ENCODE assay signal across 9 cellular contexts in genomic region chr18:36899289-36899688, GRCh38.
DNase-seq lines count a peak whose midpoint lies in the region; ATAC-seq, FAIRE-seq and TF ChIP-seq lines count a peak whose summit lies in the region.
"Had no signal": no experiment of that assay in that cellular context is flagged by ENCODE, and none has a peak within 500 bp of the region (broad histone marks: within the 10 kb centered on the region; RNA-seq: fewer than 3 reads in every experiment).

No MANE protein-coding gene starts in this region.

- H2AFZ ChIP-seq in H1 (ENCODE audit: low read length), result no peak overlapping the region

- no peaks in the 10 kb centered on the region for H3K4me1 Mint-ChIP-seq in activated CD8-positive, alpha-beta T cell treated with anti-CD3 and anti-CD28 coated beads for 36 hours (ENCODE audit: low read depth)
- H3K4me1 Mint-ChIP-seq in activated CD8-positive, alpha-beta T cell treated with anti-CD3 and anti-CD28 coated beads, Interleukin-2, amount 10 ng/mL, durations not matched to agents 7 days and 5 days (ENCODE audit: low read depth), result no peaks in the 10 kb centered on the region
- no peaks in the 10 kb centered on the region for H3K4me1 Mint-ChIP-seq in type B pancreatic cell (ENCODE audit: unreplicated experiment)
- H3K4me1 Mint-ChIP-seq: activated naive CD4-positive, alpha-beta T cell treated with anti-CD3 and anti-CD28 coated beads, Interleukin-2, amount 50 U/mL, for 24 hours had no signal

- no peak overlapping the region for H2BK20ac ChIP-seq in H1 (ENCODE audit: low read length)

- H2AK5ac ChIP-seq in H1 (ENCODE audit: low read depth, low read length), result no peak overlapping the region

- no peaks in the 10 kb centered on the region for H4K20me1 ChIP-seq in H1 (replicated peaks in 1 of 2; ENCODE audit: control insufficient read depth in 1 of 2, insufficient read depth in 2 of 2, low read length in 2 of 2)

- no peaks in the 10 kb centered on the region for H3K79me2 ChIP-seq in H1 (ENCODE audit: control insufficient read depth in 1 of 2, insufficient read depth in 2 of 2, low read length in 2 of 2)

- H3K4me3 Mint-ChIP-seq in activated CD8-positive, alpha-beta T cell treated with anti-CD3 and anti-CD28 coated beads for 36 hours, result no peak overlapping the region
- no peak overlapping the region for H3K4me3 Mint-ChIP-seq in activated CD8-positive, alpha-beta T cell treated with anti-CD3 and anti-CD28 coated beads, Interleukin-2, amount 10 ng/mL, durations not matched to agents 7 days and 5 days
- no peak overlapping the region for H3K4me3 Mint-ChIP-seq in type B pancreatic cell
- H3K4me3 Mint-ChIP-seq: activated naive CD4-positive, alpha-beta T cell treated with anti-CD3 and anti-CD28 coated beads, Interleukin-2, amount 50 U/mL, for 24 hours had no signal

- H3K14ac ChIP-seq in H1 (ENCODE audit: insufficient read length), result no peak overlapping the region

- DNase-seq in activated CD8-positive, alpha-beta T cell treated with anti-CD3 and anti-CD28 coated beads for 36 hours, result no peak
- DNase-seq in activated CD8-positive, alpha-beta T cell treated with anti-CD3 and anti-CD28 coated beads, Interleukin-2, amount 10 ng/mL, durations not matched to agents 7 days and 5 days, result no peak
- DNase-seq in NCI-H526 treated with DMSO at 0.1 percent for 48 hours (lab: John Stamatoyannopoulos, UW) (peak; percentile 14), H1 (ENCODE audit: low read depth in 1 of 2, low spot score in 2 of 2) (no peak), type B pancreatic cell (ENCODE audit: extremely low spot score, unreplicated experiment) (no peak), dedifferentiated amniotic fluid mesenchymal stem cell (ENCODE audit: extremely low spot score) (no peak)

- intact Hi-C loops in activated CD8-positive, alpha-beta T cell treated with anti-CD3 and anti-CD28 coated beads for 36 hours (cut with micrococcal nuclease), result no loop called here

- no peak overlapping the region for H3K4ac ChIP-seq in H1 (replicated peaks; ENCODE audit: insufficient read length, low read depth, low read length)

- H3K9me3 ChIP-seq in H1 (ENCODE audit: insufficient read depth in 2 of 2, low read depth in 1 of 2, low read length in 1 of 2), result peaks cover 0 to 2% of the 10 kb centered on the region in 2 experiments; a peak in 1 of 4 replicates

- H3K27me3 Mint-ChIP-seq in activated CD8-positive, alpha-beta T cell treated with anti-CD3 and anti-CD28 coated beads for 36 hours, result no peaks in the 10 kb centered on the region
- no peaks in the 10 kb centered on the region for H3K27me3 Mint-ChIP-seq in activated CD8-positive, alpha-beta T cell treated with anti-CD3 and anti-CD28 coated beads, Interleukin-2, amount 10 ng/mL, durations not matched to agents 7 days and 5 days (ENCODE audit: low read depth)
- H3K27me3 Mint-ChIP-seq in type B pancreatic cell, result no peaks in the 10 kb centered on the region
- H3K27me3 Mint-ChIP-seq: activated naive CD4-positive, alpha-beta T cell treated with anti-CD3 and anti-CD28 coated beads, Interleukin-2, amount 50 U/mL, for 24 hours had no signal

- peaks cover 4% of the 10 kb centered on the region for H3K9me3 Mint-ChIP-seq in activated CD8-positive, alpha-beta T cell treated with anti-CD3 and anti-CD28 coated beads for 36 hours
- H3K9me3 Mint-ChIP-seq in activated CD8-positive, alpha-beta T cell treated with anti-CD3 and anti-CD28 coated beads, Interleukin-2, amount 10 ng/mL, durations not matched to agents 7 days and 5 days (ENCODE audit: insufficient read depth), result peaks cover 9% of the 10 kb centered on the region
- H3K9me3 Mint-ChIP-seq in type B pancreatic cell, result no peaks in the 10 kb centered on the region
- H3K9me3 Mint-ChIP-seq: activated naive CD4-positive, alpha-beta T cell treated with anti-CD3 and anti-CD28 coated beads, Interleukin-2, amount 50 U/mL, for 24 hours had no signal

- H3K18ac ChIP-seq in H1 (ENCODE audit: extremely low read depth, low read length), result no peak overlapping the region

- no peak overlapping the region for H2BK15ac ChIP-seq in H1 (ENCODE audit: low read length)

- no peak overlapping the region for H3K27ac ChIP-seq in H1 (ENCODE audit: low read depth, low read length)

- H4K5ac ChIP-seq in H1 (ENCODE audit: insufficient read length, low read depth, low read length), result no peak overlapping the region

- no peaks in the 10 kb centered on the region for H3K4me1 ChIP-seq in H1 (replicated peaks in 1 of 4; ENCODE audit: control insufficient read depth in 3 of 4, insufficient read depth in 4 of 4, low read length in 3 of 4)

- H3K4me2 ChIP-seq in H1 (ENCODE audit: insufficient read depth in 1 of 2, low read depth in 2 of 2, low read length in 2 of 2), result no peak overlapping the region

- 83% methylated on average over 3 of the region's 3 CpGs; no CpG with 5 or more reads in 1 of the 2 experiments for WGBS in H1 (ENCODE audit: extremely low coverage in 1 of 2, insufficient coverage in 1 of 2, insufficient read length in 1 of 2, insufficient replicate concordance in 2 of 2, low coverage in 1 of 2, low lambda C conversion rate in 2 of 2, missing lambda C conversion rate in 1 of 2), 2 experiments

- no peaks in the 10 kb centered on the region; the same call in 1 of the 2 replicates for H3K79me1 ChIP-seq in H1 (ENCODE audit: low read depth, low read length)

- no peak overlapping the region for H3K56ac ChIP-seq in H1 (replicated peaks; ENCODE audit: insufficient read length, low read depth, low read length)

- H4K8ac ChIP-seq in H1 (ENCODE audit: extremely low read depth, insufficient read depth, low read length), result no peak overlapping the region

- no peaks in the 10 kb centered on the region for H3K36me3 ChIP-seq in H1 (ENCODE audit: control insufficient read depth in 2 of 4, insufficient read depth in 4 of 4, low read length in 3 of 4)

- TF ChIP-seq CTCF in activated CD8-positive, alpha-beta T cell treated with anti-CD3 and anti-CD28 coated beads for 36 hours (IDR thresholded peaks at IDR 0.05), result peak; percentile 67
- TF ChIP-seq CTCF in H1 (IDR thresholded peaks at IDR 0.05; ENCODE audit: control extremely low read depth in 1 of 3, insufficient read depth in 1 of 3, low read depth in 1 of 3, low read length in 3 of 3) (peak in 2 of 3 experiments; percentile 20 to 51; a peak in 2 of 4 replicates), type B pancreatic cell (conservative IDR thresholded peaks at IDR 0.05) (peak; percentile 65)

- peak; percentile 39 to 50 for TF ChIP-seq RAD21 in H1 (IDR thresholded peaks at IDR 0.05 in 1 of 2, conservative IDR thresholded peaks at IDR 0.05 in 1 of 2; ENCODE audit: low read depth in 2 of 2, low read length in 2 of 2)

- POLR2A ChIA-PET in activated CD8-positive, alpha-beta T cell treated with anti-CD3 and anti-CD28 coated beads for 36 hours (lab: Charles Lee), result no interaction called here
- POLR2A ChIA-PET in activated CD8-positive, alpha-beta T cell treated with anti-CD3 and anti-CD28 coated beads, Interleukin-2, amount 10 ng/mL, durations not matched to agents 7 days and 5 days (lab: Charles Lee), result no interaction called here
- POLR2A ChIA-PET in H1 (lab: Charles Lee; ENCODE audit: partially characterized antibody), result no interaction called here

- CTCF ChIA-PET in activated CD8-positive, alpha-beta T cell treated with anti-CD3 and anti-CD28 coated beads for 36 hours (lab: Charles Lee), result interaction anchor here (0.8 to 0.9 kb wide), 3 partner anchors 12 to 71 kb away, joined by 3 to 7 read pairs (median 4); partner anchors contain the start of genes KIAA1328 and TPGS2
- CTCF ChIA-PET in activated CD8-positive, alpha-beta T cell treated with anti-CD3 and anti-CD28 coated beads, Interleukin-2, amount 10 ng/mL, durations not matched to agents 7 days and 5 days (lab: Charles Lee), result interaction anchor here (0.6 to 1.0 kb wide), 5 partner anchors 9 to 211 kb away, joined by 3 to 4 read pairs (median 3); partner anchors contain the start of genes KIAA1328 and TPGS2
- CTCF ChIA-PET in H1 (lab: Charles Lee; ENCODE audit: partially characterized antibody), result interaction anchor here (0.6 to 1.9 kb wide), 11 partner anchors 9 to 717 kb away, joined by 3 to 7 read pairs (median 3); no protein-coding TSS in a partner anchor

- no peak overlapping the region for H3K23ac ChIP-seq in H1 (ENCODE audit: insufficient read length)

- no peak overlapping the region for H2BK5ac ChIP-seq in H1 (ENCODE audit: low read depth, low read length)

- no peak for TF ChIP-seq EP300 in H1 (IDR thresholded peaks at IDR 0.05; ENCODE audit: borderline replicate concordance in 1 of 2, low read depth in 2 of 2, low read length in 2 of 2)

- no peak overlapping the region for H2BK12ac ChIP-seq in H1 (ENCODE audit: low read depth, low read length)

- H3K23me2 ChIP-seq in H1 (ENCODE audit: low read depth, low read length), result no peaks in the 10 kb centered on the region

- no peak overlapping the region for H3K4me3 ChIP-seq in H1 (ENCODE audit: extremely low read depth in 1 of 4, insufficient read depth in 2 of 4, low read depth in 3 of 4, low read length in 4 of 4)

- peaks cover 5% of the 10 kb centered on the region for H3K36me3 Mint-ChIP-seq in activated CD8-positive, alpha-beta T cell treated with anti-CD3 and anti-CD28 coated beads for 36 hours (ENCODE audit: low read depth)
- peaks cover 3% of the 10 kb centered on the region for H3K36me3 Mint-ChIP-seq in activated CD8-positive, alpha-beta T cell treated with anti-CD3 and anti-CD28 coated beads, Interleukin-2, amount 10 ng/mL, durations not matched to agents 7 days and 5 days (ENCODE audit: low read depth)
- H3K36me3 Mint-ChIP-seq in type B pancreatic cell, result peaks cover 6% of the 10 kb centered on the region

- H3K27me3 ChIP-seq in H1 (replicated peaks in 1 of 4; ENCODE audit: control insufficient read depth in 3 of 4, extremely low read depth in 1 of 4, insufficient read depth in 3 of 4, low read length in 3 of 4), result no peaks in the 10 kb centered on the region

- H4K91ac ChIP-seq in H1 (replicated peaks; ENCODE audit: insufficient read length, low read length), result no peak overlapping the region

- ATAC-seq in activated CD8-positive, alpha-beta T cell treated with anti-CD3 and anti-CD28 coated beads for 36 hours, result peak; percentile 47
- no peak for ATAC-seq in activated CD8-positive, alpha-beta T cell treated with anti-CD3 and anti-CD28 coated beads, Interleukin-2, amount 10 ng/mL, durations not matched to agents 7 days and 5 days
- no peak for ATAC-seq in GM21526 (IDR thresholded peaks at IDR 0.05; ENCODE audit: low FRiP score, unreplicated experiment)
- ATAC-seq in HG02763 (IDR thresholded peaks at IDR 0.05; ENCODE audit: unreplicated experiment), result no peak

- H3K9ac ChIP-seq in H1 (replicated peaks in 1 of 4; ENCODE audit: extremely low read depth in 1 of 4, low read depth in 3 of 4, low read length in 3 of 4), result no peak overlapping the region

- no peak overlapping the region for H3K27ac Mint-ChIP-seq in activated CD8-positive, alpha-beta T cell treated with anti-CD3 and anti-CD28 coated beads for 36 hours
- H3K27ac Mint-ChIP-seq in activated CD8-positive, alpha-beta T cell treated with anti-CD3 and anti-CD28 coated beads, Interleukin-2, amount 10 ng/mL, durations not matched to agents 7 days and 5 days, result no peak overlapping the region
- no peak overlapping the region for H3K27ac Mint-ChIP-seq in type B pancreatic cell
- H3K27ac Mint-ChIP-seq: activated naive CD4-positive, alpha-beta T cell treated with anti-CD3 and anti-CD28 coated beads, Interleukin-2, amount 50 U/mL, for 24 hours had no signal

- H2BK120ac ChIP-seq in H1 (replicated peaks; ENCODE audit: low read depth, low read length), result no peak overlapping the region

- no peak for TF ChIP-seq POLR2A in H1 (IDR thresholded peaks at IDR 0.05; ENCODE audit: control extremely low read depth in 1 of 2, low read depth in 2 of 2, low read length in 2 of 2)

- no peak for FAIRE-seq in H1 (lab: Jason Lieb, UNC)
